Comparison of ENCODE assay signal across 8 cellular contexts in the genomic region with DNA sequence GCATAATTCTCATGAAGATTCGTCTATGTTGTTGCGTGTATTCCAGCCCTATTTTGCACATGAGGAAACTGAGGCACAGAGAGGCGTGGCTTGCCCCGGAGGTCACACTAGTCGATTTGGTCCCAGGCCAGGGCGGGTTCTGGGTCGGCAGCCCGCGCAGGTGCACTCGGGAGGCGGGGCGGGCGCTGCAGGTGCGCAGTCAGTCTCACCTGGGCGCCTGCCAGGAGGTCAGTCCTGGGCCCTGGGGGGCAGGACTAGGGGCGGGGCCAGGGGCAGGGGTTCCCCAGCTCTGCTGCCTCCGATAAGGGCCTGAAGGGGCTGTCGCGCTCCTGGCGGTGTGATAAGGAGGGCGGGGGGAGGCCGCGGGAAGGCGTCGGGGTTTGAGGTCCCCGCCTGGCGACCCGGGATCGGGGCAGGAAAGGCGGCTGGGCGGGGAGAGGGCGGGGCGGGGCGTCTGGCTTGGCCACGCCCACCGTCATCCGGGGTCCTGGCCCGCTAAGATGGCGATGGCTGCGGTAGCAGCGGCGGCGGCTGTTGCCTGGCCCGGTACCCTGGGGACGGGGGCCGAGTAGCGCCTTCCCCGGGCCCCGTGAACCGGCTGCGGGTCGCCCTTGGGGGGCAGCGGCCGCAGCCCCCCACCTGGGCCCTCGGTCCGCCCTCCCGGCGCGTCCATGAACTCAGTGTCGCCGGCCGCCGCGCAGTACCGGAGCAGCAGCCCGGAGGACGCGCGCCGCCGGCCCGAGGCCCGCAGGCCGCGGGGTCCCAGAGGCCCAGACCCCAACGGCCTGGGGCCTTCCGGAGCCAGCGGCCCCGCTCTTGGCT. TPM values are rescaled to one million over a fixed set of nuclear protein-coding genes. Genes with fewer than 3 reads are reported as not detected.
DNase-seq lines count a peak whose midpoint lies in the region; ATAC-seq, FAIRE-seq and TF ChIP-seq lines count a peak whose summit lies in the region.

ATG4D (plus strand) TSS at position 485 of the 822 bp plus-strand sequence; CDS start at position 672, 187 bp downstream.

- H3K36me3 Mint-ChIP-seq in CD14-positive monocyte (peaks cover 11 to 16% of the 10 kb centered on the region in 2 donors), naive B cell (no peaks in the 10 kb centered on the region)
- H3K36me3 Mint-ChIP-seq in stimulated activated naive B cell treated with anti-CD40 and anti-IgM and Interleukin-4, amounts not matched to agents 10 μg/mL and 1 μg/mL and 100 μg/mL, for 72 hours, result peaks cover 3 to 9% of the 10 kb centered on the region in 2 donors

- H3K4me1 Mint-ChIP-seq in CD14-positive monocyte (peaks cover 27% of the 10 kb centered on the region), naive B cell (peaks cover 4 to 22% (median 16%) of the 10 kb centered on the region in 3 donors)
- peaks cover 11 to 25% of the 10 kb centered on the region in 2 donors for H3K4me1 Mint-ChIP-seq in stimulated activated naive B cell treated with anti-CD40 and anti-IgM and Interleukin-4, amounts not matched to agents 10 μg/mL and 1 μg/mL and 100 μg/mL, for 72 hours

- TF ChIP-seq EP300 in Ishikawa (IDR thresholded peaks at IDR 0.05; ENCODE audit: borderline replicate concordance), result no peak

- intact Hi-C loops in CD14-positive monocyte (cut with micrococcal nuclease), result loop anchor here in 1 of 2 donors (2.0 to 5.0 kb wide), 3 partner anchors 17 to 154 kb away; partner anchors contain the start of gene KRI1

- peak within 1 kb of the TSS; percentile 84 to 90 for H3K4me3 Mint-ChIP-seq in CD14-positive monocyte
- peak within 1 kb of the TSS; percentile 81 to 95 (median 86) for H3K4me3 Mint-ChIP-seq in naive B cell
- peak within 1 kb of the TSS; percentile 84 to 87 for H3K4me3 Mint-ChIP-seq in stimulated activated naive B cell treated with anti-CD40 and anti-IgM and Interleukin-4, amounts not matched to agents 10 μg/mL and 1 μg/mL and 100 μg/mL, for 72 hours

- TF ChIP-seq CTCF in CD14-positive monocyte (IDR thresholded peaks at IDR 0.05), result no peak

- no peak for FAIRE-seq in RCC 7860 (lab: Jason Lieb, UNC)

- H3K9me3 Mint-ChIP-seq in CD14-positive monocyte (peaks cover 0 to 3% (median 0%) of the 10 kb centered on the region in 7 donors), naive B cell (no peaks in the 10 kb centered on the region)
- no peaks in the 10 kb centered on the region for H3K9me3 Mint-ChIP-seq in stimulated activated naive B cell treated with anti-CD40 and anti-IgM and Interleukin-4, amounts not matched to agents 10 μg/mL and 1 μg/mL and 100 μg/mL, for 72 hours

- DNase-seq in CD14-positive monocyte (ENCODE audit: low spot score) (no peak), RCC 7860 (ENCODE audit: low spot score) (peak; percentile 36), activated T-helper 1 cell treated with Interleukin-2 at 50 U/mL for 16 hours (ENCODE audit: low read depth) (peak; percentile 71), fibroblast of gingiva (ENCODE audit: low read depth) (peak; percentile 54), naive B cell (peak; percentile 77)
- DNase-seq in stimulated activated naive B cell treated with anti-CD40 and anti-IgM and Interleukin-4, amounts not matched to agents 10 μg/mL and 1 μg/mL and 100 μg/mL, for 72 hours, result peak; percentile 63

- H3K27me3 Mint-ChIP-seq in CD14-positive monocyte (ENCODE audit: low read depth in 3 of 3), result peaks cover 2 to 6% (median 5%) of the 10 kb centered on the region in 3 donors
- H3K27me3 Mint-ChIP-seq in naive B cell, result peaks cover 8 to 15% (median 15%) of the 10 kb centered on the region in 3 donors
- H3K27me3 Mint-ChIP-seq in stimulated activated naive B cell treated with anti-CD40 and anti-IgM and Interleukin-4, amounts not matched to agents 10 μg/mL and 1 μg/mL and 100 μg/mL, for 72 hours, result peaks cover 15 to 18% of the 10 kb centered on the region in 2 donors

- no peak for TF ChIP-seq RAD21 in Ishikawa (IDR thresholded peaks at IDR 0.05; ENCODE audit: low read depth)

- H3K27ac Mint-ChIP-seq in CD14-positive monocyte (peak within 1 kb of the TSS in 6 of 7 donors; percentile 35 to 89 (median 76)), naive B cell (peak within 1 kb of the TSS; percentile 83 to 94 (median 91))
- H3K27ac Mint-ChIP-seq in stimulated activated naive B cell treated with anti-CD40 and anti-IgM and Interleukin-4, amounts not matched to agents 10 μg/mL and 1 μg/mL and 100 μg/mL, for 72 hours, result peak within 1 kb of the TSS; percentile 90

- ATAC-seq in GM19463 (IDR thresholded peaks at IDR 0.05; ENCODE audit: unreplicated experiment), result peak; percentile 71
- peak; percentile 82 to 84 for ATAC-seq in naive B cell (ENCODE audit: low read depth in 2 of 2)
- ATAC-seq in stimulated activated naive B cell treated with anti-CD40 and anti-IgM and Interleukin-4, amounts not matched to agents 10 μg/mL and 1 μg/mL and 100 μg/mL, for 72 hours (replicated peaks), result peak; percentile 89 to 90

TF ChIP-seq in Ishikawa, 13 proteins besides CTCF, POLR2A, EP300 and RAD21:
- TF ChIP-seq FOXM1 (IDR thresholded peaks at IDR 0.05; ENCODE audit: borderline replicate concordance, low read depth) (no peak), NFIC (IDR thresholded peaks at IDR 0.05) (peak; percentile 81), CREB1 (IDR thresholded peaks at IDR 0.05; ENCODE audit: low read depth) (no peak), YY1 (IDR thresholded peaks at IDR 0.05; ENCODE audit: low read depth) (peak; percentile 92), TCF12 (IDR thresholded peaks at IDR 0.05; ENCODE audit: low read depth) (peak; percentile 85), REST (IDR thresholded peaks at IDR 0.05; ENCODE audit: low read depth) (no peak), MAX (IDR thresholded peaks at IDR 0.05) (peak; percentile 37), TAF1 (IDR thresholded peaks at IDR 0.05; ENCODE audit: low read depth) (peak; percentile 94)

RNA-seq across cellular contexts. Expression of gene ATG4D, which starts in this region (rescaled TPM):
- polyA plus RNA-seq in CD14-positive monocyte, result 10 to 100 TPM; 10.7 to 11.9 TPM
- 10 to 100 TPM in 2 of 6 donors, 1 to 10 TPM in 4; 1.7 to 20.7 (median 9.4) TPM for polyA plus RNA-seq in naive B cell (ENCODE audit: low read depth in 6 of 6)
